Comparison of ENCODE assay signal across 4 cellular contexts in the genomic region with DNA sequence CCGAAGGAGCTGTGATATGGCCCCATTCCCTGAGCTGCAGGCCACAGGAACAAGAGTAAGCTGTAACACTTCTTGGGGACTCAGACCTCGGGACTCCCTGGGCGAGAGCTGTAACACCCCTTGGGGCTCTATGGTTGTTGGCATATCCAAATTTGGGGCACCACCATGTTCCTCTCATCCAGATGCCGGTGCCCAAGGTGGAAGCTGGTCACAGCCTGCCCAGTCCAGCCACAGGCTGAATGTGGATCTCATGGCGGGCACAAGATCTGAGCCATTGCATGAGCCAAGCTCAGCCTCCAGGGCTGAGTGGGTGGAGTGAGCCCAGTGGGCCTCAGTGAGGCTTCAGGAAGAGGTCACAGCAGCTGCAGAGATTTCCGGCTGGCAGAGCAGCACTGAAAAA.
"Had no signal": no experiment of that assay in that cellular context is flagged by ENCODE, and none has a peak within 500 bp of the region (broad histone marks: within the 10 kb centered on the region; RNA-seq: fewer than 3 reads in every experiment).

No MANE protein-coding gene starts in this region.

- H3K4me3 ChIP-seq: K562 had no signal

- H3K27ac ChIP-seq: HL-60 had no signal

- DNase-seq: IMR-90, KBM-7 had no signal
